Comparison of ENCODE assay signal across 28 cellular contexts in the genomic region with DNA sequence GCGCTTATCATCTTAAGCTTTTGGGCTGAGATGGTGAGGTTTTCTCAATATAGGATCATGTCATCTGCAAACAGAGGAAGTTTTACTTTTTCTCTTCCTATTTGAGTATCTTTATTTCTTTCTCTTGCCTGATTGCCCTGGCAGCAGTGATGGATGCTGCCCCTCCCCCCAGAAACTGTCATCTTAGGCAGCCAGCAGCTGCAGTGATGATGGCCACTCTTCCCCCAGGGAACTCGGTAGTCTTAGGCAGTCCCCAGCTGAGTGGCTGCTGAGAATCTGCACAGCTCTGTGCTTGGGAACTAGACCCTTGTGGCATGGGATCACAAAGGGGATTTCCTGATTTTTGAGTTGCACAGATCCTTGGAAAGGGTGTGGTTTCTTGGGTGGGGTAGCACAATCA.
"Had no signal": no experiment of that assay in that cellular context is flagged by ENCODE, and none has a peak within 500 bp of the region (broad histone marks: within the 10 kb centered on the region; RNA-seq: fewer than 3 reads in every experiment).

No MANE protein-coding gene starts in this region.

- H3K4me3 ChIP-seq: esophagus squamous epithelium, gastroesophageal sphincter had no signal

- ATAC-seq: activated CD4-positive, CD25-positive, alpha-beta regulatory T cell treated with anti-CD3 and anti-CD28 coated beads, Interleukin-2, amount 50 U/mL, for 24 hours; activated CD8-positive, alpha-beta T cell treated with anti-CD3 and anti-CD28 coated beads for 36 hours; activated T-cell treated with anti-CD3 and anti-CD28 coated beads, Interleukin-2, amount 50 U/mL, for 4 hours; activated T-helper 17 cell treated with anti-CD3 and anti-CD28 coated beads, Interleukin-2, amount 50 U/mL, for 72 hours; effector memory CD8-positive, alpha-beta T cell; gastroesophageal sphincter; T-helper 17 cell had no signal

- H3K4me1 ChIP-seq: esophagus squamous epithelium, gastroesophageal sphincter had no signal

- DNase-seq: activated B cell treated with CpG ODN at 0.5 μM for 24 hours; activated CD4-positive, alpha-beta T cell treated with anti-CD3 and anti-CD28 coated beads for 48 hours; activated CD4-positive, alpha-beta T cell treated with anti-CD3 and anti-CD28 coated beads, Interleukin-2, amount 50 U/mL, for 1 hour; activated CD4-positive, alpha-beta T cell treated with anti-CD3 and anti-CD28 coated beads, Interleukin-2, amount 50 U/mL, for 48 hours; activated CD8-positive, alpha-beta memory T cell treated with anti-CD3 and anti-CD28 coated beads for 24 hours; activated CD8-positive, alpha-beta T cell treated with anti-CD3 and anti-CD28 coated beads for 36 hours; activated effector memory CD4-positive, alpha-beta T cell treated with Interleukin-2 at 50 U/mL for 16 hours; activated gamma-delta T cell treated with Interleukin-2 at 50 U/mL for 16 hours; activated naive CD4-positive, alpha-beta T cell treated with anti-CD3 and anti-CD28 coated beads, Interleukin-2, amount 50 U/mL, for 16 hours; activated naive CD4-positive, alpha-beta T cell treated with Interleukin-2 at 50 U/mL for 16 hours; activated T-cell treated with anti-CD3 and anti-CD28 coated beads, Interleukin-2, amount 50 U/mL, for 4 hours; amniotic stem cell; anterior cingulate cortex; brain microvascular endothelial cell; caudate nucleus; cortex of kidney; dermis blood vessel endothelial cell; effector CD4-positive, alpha-beta T cell; effector memory CD8-positive, alpha-beta T cell; esophagus squamous epithelium; foreskin melanocyte; head of caudate nucleus; T-helper 17 cell; T1000; WERI-Rb-1 had no signal

- H3K27me3 ChIP-seq: brain microvascular endothelial cell, esophagus squamous epithelium, gastroesophageal sphincter had no signal

- H3K36me3 ChIP-seq: brain microvascular endothelial cell, esophagus squamous epithelium, gastroesophageal sphincter, WERI-Rb-1 had no signal

- H3K27ac ChIP-seq: brain microvascular endothelial cell, esophagus squamous epithelium, gastroesophageal sphincter, WERI-Rb-1 had no signal
